27 cellular contexts compared by ENCODE assay signal in genomic region chr15:84891339-84891738, GRCh38. TPM values are rescaled to one million over a fixed set of nuclear protein-coding genes. Genes with fewer than 3 reads are reported as not detected.
DNase-seq lines count a peak whose midpoint lies in the region; ATAC-seq and TF ChIP-seq lines count a peak whose summit lies in the region.
"Had no signal": no experiment of that assay in that cellular context is flagged by ENCODE, and none has a peak within 500 bp of the region (broad histone marks: within the 10 kb centered on the region; RNA-seq: fewer than 3 reads in every experiment).

No MANE protein-coding gene starts in this region.

- no peaks in the 10 kb centered on the region for H3K27me3 Mint-ChIP-seq in neural crest cell (ENCODE audit: low read depth)

- TF ChIP-seq CTCF in coronary artery (IDR thresholded peaks at IDR 0.05): no peak
- no peak for TF ChIP-seq CTCF in neural crest cell (conservative IDR thresholded peaks at IDR 0.05)
- TF ChIP-seq CTCF in testis (IDR thresholded peaks at IDR 0.05): no peak

- H3K36me3 ChIP-seq in testis (ENCODE audit: low read depth, missing control alignments): no peaks in the 10 kb centered on the region
- H3K36me3 ChIP-seq: BE2C, BLaER1 had no signal

- no peaks in the 10 kb centered on the region for H3K36me3 Mint-ChIP-seq in neural crest cell (ENCODE audit: low read depth)
- H3K36me3 Mint-ChIP-seq: CD14-positive monocyte; CD4-positive, alpha-beta memory T cell; CD4-positive, CD25-positive, alpha-beta regulatory T cell had no signal

- intact Hi-C loops in testis (cut with DNase I; ENCODE audit: low total_unique reads): no loop called here

- peak overlapping the region; percentile 40 for H3K27ac Mint-ChIP-seq in neural crest cell (ENCODE audit: unreplicated experiment)
- H3K27ac Mint-ChIP-seq: CD14-positive monocyte; CD4-positive, alpha-beta memory T cell; CD4-positive, CD25-positive, alpha-beta regulatory T cell; CD8-positive, alpha-beta memory T cell had no signal

- 41 to 61% methylated on average over 6 of the region's 6 CpGs for WGBS in testis, 2 donors

- ATAC-seq in GM21619 (IDR thresholded peaks at IDR 0.05; ENCODE audit: unreplicated experiment): no peak
- ATAC-seq: GM12878 had no signal

- no peak overlapping the region for H3K4me3 Mint-ChIP-seq in neural crest cell
- H3K4me3 Mint-ChIP-seq: CD4-positive, alpha-beta memory T cell; CD4-positive, CD25-positive, alpha-beta regulatory T cell had no signal

- no peak for TF ChIP-seq POLR2A in testis (IDR thresholded peaks at IDR 0.05)

- H3K9me3 ChIP-seq in testis: no peaks in the 10 kb centered on the region
- H3K9me3 ChIP-seq: BE2C had no signal

- peaks cover 7% of the 10 kb centered on the region for H3K4me1 ChIP-seq in testis
- H3K4me1 ChIP-seq: BE2C had no signal

- H3K27ac ChIP-seq in coronary artery (no peak overlapping the region), testis (no peak overlapping the region)
- H3K27ac ChIP-seq: BLaER1 had no signal

- no peaks in the 10 kb centered on the region for H3K9me3 Mint-ChIP-seq in neural crest cell
- H3K9me3 Mint-ChIP-seq: CD4-positive, alpha-beta memory T cell; CD8-positive, alpha-beta memory T cell had no signal

- peaks cover 5% of the 10 kb centered on the region for H3K4me1 Mint-ChIP-seq in neural crest cell
- H3K4me1 Mint-ChIP-seq: CD4-positive, alpha-beta memory T cell; CD4-positive, CD25-positive, alpha-beta regulatory T cell; CD8-positive, alpha-beta memory T cell had no signal

- H3K4me3 ChIP-seq in coronary artery: no peak overlapping the region
- no peak overlapping the region for H3K4me3 ChIP-seq in testis
- H3K4me3 ChIP-seq: BLaER1, GM12878 had no signal

- DNase-seq in coronary artery (ENCODE audit: low spot score) (peak; percentile 60), neural crest cell (ENCODE audit: low read depth, low spot score) (no peak), testis (peak; percentile 41), SHP77 treated with DMSO at 0.1 percent for 48 hours (lab: John Stamatoyannopoulos, UW) (no peak)
- DNase-seq: 8988T; ACHN; BE2C; C1 segment of cervical spinal cord; CD4-positive, alpha-beta memory T cell; CD4-positive, CD25-positive, alpha-beta regulatory T cell; CD8-positive, alpha-beta memory T cell; COR-L47; DMS 273 treated with DMSO at 0.1 percent for 48 hours; DMS153; DMS53; DMS79; DND-41; EL; GDM1 had no signal

- H3K27me3 ChIP-seq in testis: no peaks in the 10 kb centered on the region
- H3K27me3 ChIP-seq: BE2C, BLaER1 had no signal

RNA-seq across cellular contexts. Expression of gene SLC28A1, which starts 6.9 kb away (rescaled TPM):
- total RNA-seq in neural crest cell (not detected in 2 replicates), testis (under 1 TPM; 0.31 TPM)
- 0.26 TPM for polyA plus RNA-seq in testis (ENCODE audit: insufficient read depth, low read depth, low replicate concordance)
- total RNA-seq: A673; CD4-positive, alpha-beta memory T cell; CD4-positive, CD25-positive, alpha-beta regulatory T cell; CD8-positive, alpha-beta memory T cell; Daoy; G401; GM12878 had no signal
- polyA plus RNA-seq: AG04450; CD14-positive monocyte; CD4-positive, alpha-beta memory T cell; CD4-positive, CD25-positive, alpha-beta regulatory T cell; CD8-positive, alpha-beta memory T cell; GM12878 had no signal

Comparison
In these comparisons a context has a peak if more than half of its experiments do, and no peak if none do; other contexts are left out.
1. DNase-seq: peak in coronary artery (single experiment) and testis (single experiment); none in neural crest cell (single experiment) and SHP77 treated with DMSO at 0.1 percent for 48 hours (single experiment).